Comparison of ENCODE assay signal across 1 cellular context in the genomic region with DNA sequence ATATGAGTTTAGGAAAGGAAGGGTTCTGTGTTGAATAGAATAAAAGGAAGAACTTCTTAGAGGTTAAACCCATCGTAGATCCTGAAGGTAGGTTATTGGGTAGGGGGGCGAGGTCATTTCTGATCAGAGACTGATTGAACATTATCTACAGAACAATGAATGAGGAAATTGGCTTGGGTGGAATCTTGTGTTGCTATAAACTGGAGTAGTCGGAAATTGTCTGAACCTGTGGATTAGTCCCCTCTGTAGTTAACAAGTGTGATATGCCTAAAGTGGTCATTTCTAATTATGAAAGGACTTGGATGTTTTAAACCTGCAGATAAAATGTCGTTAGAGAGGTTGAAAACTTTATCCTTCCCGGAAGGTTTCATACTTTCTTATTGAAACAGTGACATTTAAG.
TF ChIP-seq lines count a peak whose summit lies in the region.

No MANE protein-coding gene starts in this region.

TF ChIP-seq in HepG2, 621 proteins besides CTCF, POLR2A, EP300 and RAD21 (continued from another document):
- TF ChIP-seq ASH2L (IDR thresholded peaks at IDR 0.05; ENCODE audit: insufficient read length, low read depth, low read length) (no peak), ZNF547 (CRISPR knock-in tag; IDR thresholded peaks at IDR 0.05) (peak; percentile 51; the same call in 1 of the 2 replicates), POGZ (CRISPR knock-in tag; IDR thresholded peaks at IDR 0.05) (no peak), RBM22 (optimal IDR thresholded peaks at IDR 0.05; ENCODE audit: low read length) (peak; percentile 89), POLR2AphosphoS5 (IDR thresholded peaks at IDR 0.05; ENCODE audit: low read depth, low read length) (peak; percentile 12; the same call in 1 of the 2 replicates)
TF ChIP-seq in HepG2: peak in this region for 4.
